22 cellular contexts compared by ENCODE assay signal in the genomic region with DNA sequence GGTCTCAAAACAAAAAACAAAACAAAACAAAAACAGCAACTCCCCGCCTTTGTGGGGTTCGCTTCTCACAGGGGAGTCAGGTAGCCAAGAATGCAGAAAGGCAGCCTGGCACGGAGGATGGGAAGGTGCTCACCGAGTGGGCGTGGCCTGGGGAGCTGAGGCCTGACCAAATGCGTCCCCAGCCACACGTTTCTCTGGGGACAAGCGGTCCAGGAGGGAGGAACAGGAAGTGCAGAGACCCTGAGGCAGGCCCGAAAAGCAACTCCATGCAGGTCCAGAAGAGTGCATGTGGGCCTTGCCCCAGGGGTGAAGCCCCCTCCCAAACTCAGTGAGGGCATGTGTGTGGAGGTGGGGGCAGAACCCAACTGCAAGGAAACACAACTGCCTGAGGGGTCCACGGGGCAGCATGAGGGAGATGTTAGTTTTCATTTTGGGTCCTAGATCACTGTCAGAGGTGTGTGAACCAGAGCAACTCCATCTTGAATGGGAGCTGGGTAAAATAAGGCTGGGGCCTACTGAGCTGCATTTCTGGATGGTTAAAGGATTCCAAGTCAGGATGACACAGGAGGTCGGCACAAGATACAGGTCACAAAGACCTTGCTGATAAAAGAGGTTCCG. TPM values are rescaled to one million over a fixed set of nuclear protein-coding genes. Genes with fewer than 3 reads are reported as not detected.
DNase-seq lines count a peak whose midpoint lies in the region; ATAC-seq, FAIRE-seq and TF ChIP-seq lines count a peak whose summit lies in the region.
"Had no signal": no experiment of that assay in that cellular context is flagged by ENCODE, and none has a peak within 500 bp of the region (broad histone marks: within the 10 kb centered on the region; RNA-seq: fewer than 3 reads in every experiment).

No MANE protein-coding gene starts in this region.

- H3K4me3 ChIP-seq in HepG2 (replicated peaks in 1 of 3; ENCODE audit: insufficient read depth in 1 of 3, low read depth in 2 of 3, low read length in 3 of 3), result no peak overlapping the region
- no peak overlapping the region for H3K4me3 ChIP-seq in right lobe of liver
- no peak overlapping the region for H3K4me3 ChIP-seq in OCI-LY1 (ENCODE audit: low read depth, low read length, poor library complexity, severe bottlenecking)
- H3K4me3 ChIP-seq in iPS-15b (ENCODE audit: low read depth, low read length), result no peak overlapping the region
- H3K4me3 ChIP-seq in effector memory CD4-positive, alpha-beta T cell (ENCODE audit: insufficient read depth, low read depth, low read length, poor library complexity, severe bottlenecking), result no peak overlapping the region
- H3K4me3 ChIP-seq: left lung, mucosa of descending colon, PC-9, tibial artery had no signal

- no peak for TF ChIP-seq POLR2A in HepG2 (IDR thresholded peaks at IDR 0.05; ENCODE audit: insufficient read depth in 1 of 2, low read depth in 2 of 2, low read length in 2 of 2)
- no peak for TF ChIP-seq POLR2A in right lobe of liver (IDR thresholded peaks at IDR 0.05)

- H3F3A ChIP-seq in OCI-LY1 (ENCODE audit: insufficient read depth, low read length), result no peaks in the 10 kb centered on the region

- H3K9ac ChIP-seq in HepG2 (ENCODE audit: insufficient read depth, low read depth, low read length) (no peak overlapping the region), OCI-LY1 (ENCODE audit: low read length) (peak overlapping the region; percentile 22; the same call in 1 of the 2 replicates), iPS-15b (ENCODE audit: low read depth, low read length) (peak overlapping the region; percentile 26)

- no peaks in the 10 kb centered on the region for H4K20me1 ChIP-seq in HepG2 (ENCODE audit: insufficient read depth, low read length)
- H4K20me1 ChIP-seq in OCI-LY1 (ENCODE audit: insufficient read depth, low read length), result no peaks in the 10 kb centered on the region

- intact Hi-C loops in HepG2 (cut with micrococcal nuclease; ENCODE audit: unreplicated experiment), result no loop called here
- intact Hi-C loops in right lobe of liver (cut with DNase I), result no loop called here

- H3K79me2 ChIP-seq in HepG2 (ENCODE audit: insufficient read depth, low read length) (no peaks in the 10 kb centered on the region), OCI-LY1 (ENCODE audit: insufficient read depth, low read length) (no peaks in the 10 kb centered on the region)

- in situ Hi-C loops in HepG2 (cut with HindIII; ENCODE audit: extremely low pct_ligation_motif_present, low pct_unique_long_range_greater_than_20kb), result no loop called here

- ATAC-seq in HepG2 (no peak), right lobe of liver (no peak), HG03457 (IDR thresholded peaks at IDR 0.05; ENCODE audit: unreplicated experiment) (no peak), HG02623 (IDR thresholded peaks at IDR 0.05; ENCODE audit: unreplicated experiment) (no peak)
- ATAC-seq: left lung; mucosa of descending colon; SK-N-SH treated with all-trans-retinoic acid at 6 μM for 48 hours; stimulated activated effector memory CD8-positive, alpha-beta T cell treated with anti-CD3 and anti-CD28 coated beads, Interleukin-12 subunit alpha, Interleukin-12 subunit beta, amount 100 ng/mL, for 72 hours had no signal

- no peak for TF ChIP-seq CTCF in HepG2 (CRISPR knock-in tag; IDR thresholded peaks at IDR 0.05)
- no peak for TF ChIP-seq CTCF in right lobe of liver (IDR thresholded peaks at IDR 0.05)
- no peak for TF ChIP-seq CTCF in OCI-LY1 (IDR thresholded peaks at IDR 0.05; ENCODE audit: low read length)

- DNase-seq in HepG2 (ENCODE audit: low spot score) (no peak), right lobe of liver (no peak), NCI-H446 treated with DMSO at 0.1 percent for 48 hours (lab: John Stamatoyannopoulos, UW) (no peak)
- DNase-seq in effector memory CD4-positive, alpha-beta T cell, result no peak
- DNase-seq: activated CD4-positive, alpha-beta T cell treated with anti-CD3 and anti-CD28 coated beads for 4 hours; activated naive CD4-positive, alpha-beta T cell treated with anti-CD3 and anti-CD28 coated beads for 36 hours; H7; left lung; NCI-H1105; tibial artery had no signal

- H3K9me2 ChIP-seq in OCI-LY1 (ENCODE audit: low read depth, low read length), result no peaks in the 10 kb centered on the region

- 77% methylated on average over 12 of the region's 12 CpGs for WGBS in HepG2 (ENCODE audit: low lambda C conversion rate)
- 42% methylated on average over 5 of the region's 12 CpGs for WGBS in right lobe of liver (ENCODE audit: insufficient coverage, low coverage, low lambda C conversion rate, missing lambda C conversion rate)

- H3K36me3 ChIP-seq in HepG2 (replicated peaks in 1 of 2; ENCODE audit: control insufficient read depth in 1 of 2, insufficient read depth in 2 of 2, low read length in 2 of 2) (peaks cover 0 to 4% of the 10 kb centered on the region in 2 experiments; a peak in 3 of 5 replicates), right lobe of liver (no peaks in the 10 kb centered on the region), OCI-LY1 (ENCODE audit: insufficient read depth, low read length) (peaks cover 8% of the 10 kb centered on the region), iPS-15b (ENCODE audit: control insufficient read depth, insufficient read depth, low read length) (peaks cover 6% of the 10 kb centered on the region)
- H3K36me3 ChIP-seq in effector memory CD4-positive, alpha-beta T cell (ENCODE audit: control insufficient read depth, insufficient read depth, low read length), result no peaks in the 10 kb centered on the region

- H3K27ac ChIP-seq in HepG2 (ENCODE audit: extremely low read length, insufficient read depth, low read length) (no peak overlapping the region), right lobe of liver (no peak overlapping the region), OCI-LY1 (ENCODE audit: low read depth, low read length, poor library complexity, severe bottlenecking) (peak overlapping the region; percentile 63)
- no peak overlapping the region for H3K27ac ChIP-seq in effector memory CD4-positive, alpha-beta T cell (ENCODE audit: insufficient read depth, low read length, poor library complexity, severe bottlenecking)
- H3K27ac ChIP-seq: left lung, PC-9, tibial artery had no signal

- no peak for TF ChIP-seq EP300 in HepG2 (IDR thresholded peaks at IDR 0.05; ENCODE audit: low read depth in 2 of 2, low read length in 2 of 2)
- TF ChIP-seq EP300 in HepG2 (CRISPR knock-in tag; IDR thresholded peaks at IDR 0.05; ENCODE audit: borderline replicate concordance), result no peak

- TF ChIP-seq RAD21 in HepG2 (CRISPR knock-in tag; IDR thresholded peaks at IDR 0.05), result no peak

- no peak for FAIRE-seq in HepG2 (lab: Jason Lieb, UNC)
- FAIRE-seq: astrocyte, endometrium had no signal

- no TSS peak for BruUV-seq in HepG2 (replicated peaks; lab: Mats Ljungman, UMichigan)

- H3K9me3 ChIP-seq in HepG2 (ENCODE audit: low read length) (no peaks in the 10 kb centered on the region), right lobe of liver (no peaks in the 10 kb centered on the region), OCI-LY1 (ENCODE audit: low read length) (no peaks in the 10 kb centered on the region), iPS-15b (ENCODE audit: control insufficient read depth, insufficient read depth, low read length) (no peaks in the 10 kb centered on the region)
- H3K9me3 ChIP-seq in effector memory CD4-positive, alpha-beta T cell (ENCODE audit: control insufficient read depth, low read length), result no peaks in the 10 kb centered on the region
- H3K9me3 ChIP-seq: left lung, mucosa of descending colon, tibial artery had no signal

- H3K4me1 ChIP-seq in HepG2 (ENCODE audit: insufficient read depth, low read length), result peaks cover 52% of the 10 kb centered on the region
- H3K4me1 ChIP-seq in right lobe of liver, result peaks cover 0 to 13% (median 0%) of the 10 kb centered on the region in 4 donors
- H3K4me1 ChIP-seq in OCI-LY1 (ENCODE audit: insufficient read depth, low read length, severe bottlenecking), result peaks cover 35% of the 10 kb centered on the region
- H3K4me1 ChIP-seq in iPS-15b (ENCODE audit: control insufficient read depth, insufficient read depth, low read length), result peaks cover 6% of the 10 kb centered on the region
- peaks cover 19% of the 10 kb centered on the region for H3K4me1 ChIP-seq in effector memory CD4-positive, alpha-beta T cell (ENCODE audit: control insufficient read depth, insufficient read depth, low read length, poor library complexity, severe bottlenecking)

- H2AFZ ChIP-seq in HepG2 (ENCODE audit: low read length) (no peak overlapping the region), OCI-LY1 (ENCODE audit: low read length) (no peak overlapping the region)
- H2AFZ ChIP-seq: PC-9 had no signal

- POLR2A ChIA-PET in HepG2 (lab: Yijun Ruan, JAX), result interaction anchor here (2.9 kb wide), 1 partner anchor 11 kb away, joined by 30 read pairs; a partner anchor contains a TSS

- H3K4me2 ChIP-seq in HepG2 (ENCODE audit: low read depth, low read length) (no peak overlapping the region), OCI-LY1 (ENCODE audit: low read length) (peak overlapping the region; percentile 22; the same call in 1 of the 2 replicates)
- H3K4me2 ChIP-seq: PC-9 had no signal

- H3K27me3 ChIP-seq in HepG2 (ENCODE audit: control insufficient read depth in 1 of 2, insufficient read depth in 2 of 2, low read length in 2 of 2), result no peaks in the 10 kb centered on the region
- peaks cover 0 to 16% of the 10 kb centered on the region in 2 donors for H3K27me3 ChIP-seq in right lobe of liver
- H3K27me3 ChIP-seq in OCI-LY1 (ENCODE audit: insufficient read depth, low read length), result no peaks in the 10 kb centered on the region
- peaks cover 21% of the 10 kb centered on the region for H3K27me3 ChIP-seq in iPS-15b (ENCODE audit: control insufficient read depth, insufficient read depth, low read length)
- H3K27me3 ChIP-seq in effector memory CD4-positive, alpha-beta T cell (replicated peaks; ENCODE audit: control insufficient read depth, insufficient read depth, low read length, poor library complexity, severe bottlenecking), result no peaks in the 10 kb centered on the region

- CTCF ChIA-PET in HepG2 (lab: Yijun Ruan, JAX; ENCODE audit: low intra/inter-chr PET ratio, low total read pairs), result no interaction called here

RNA-seq across cellular contexts. Expression of a gene that starts 2.6 kb away (rescaled TPM):
- total RNA-seq in HepG2 (2016; rRNA removed; fragmentation: Illumina TruSeq; extraction: Trizol) (6.2 and 6.4 TPM in 2 replicates), right lobe of liver (1 to 10 TPM; 1.3 to 4.9 (median 1.9) TPM)
- total RNA-seq in HepG2 (2016; cell fraction: cytosol; rRNA removed; fragmentation: Illumina TruSeq; extraction: Trizol; ENCODE audit: low read depth), result 1.7 and 1.8 TPM in 2 replicates
- 4.5 and 6.7 TPM in 2 replicates for total RNA-seq in HepG2 (2016; cell fraction: insoluble cytoplasmic fraction; rRNA removed; fragmentation: Illumina TruSeq; extraction: Trizol)
- 3.0 and 3.1 TPM in 2 replicates for total RNA-seq in HepG2 (2016; cell fraction: membrane; rRNA removed; fragmentation: Illumina TruSeq; extraction: Trizol)
- 4.9 and 5.4 TPM in 2 replicates for total RNA-seq in HepG2 (2016; cell fraction: nucleus; rRNA removed; fragmentation: Illumina TruSeq; extraction: Trizol)
- 5.4 and 6.0 TPM in 2 replicates for polyA plus RNA-seq in HepG2 (2011; rRNA removed)
- 3.8 and 4.1 TPM in 2 replicates for polyA plus RNA-seq in HepG2 (2011; cell fraction: cytosol; rRNA removed)
- 43.5 and 57.7 TPM in 2 replicates for polyA plus RNA-seq in HepG2 (2011; cell fraction: nucleus; rRNA removed)
- polyA plus RNA-seq in HepG2 (2012), result 4.9 and 5.0 TPM in 2 replicates
- 1.1 and 1.2 TPM in 2 replicates for polyA plus RNA-seq in HepG2 (2016; cell fraction: cytosol; fragmentation: Illumina TruSeq; extraction: Trizol; ENCODE audit: low read depth)
- 6.4 and 8.8 TPM in 2 replicates for polyA plus RNA-seq in HepG2 (2016; cell fraction: insoluble cytoplasmic fraction; fragmentation: Illumina TruSeq; extraction: Trizol; ENCODE audit: low read depth)
- 3.0 and 3.6 TPM in 2 replicates for polyA plus RNA-seq in HepG2 (2016; cell fraction: membrane; fragmentation: Illumina TruSeq; extraction: Trizol; ENCODE audit: low read depth)
- 22.7 and 23.1 TPM in 2 replicates for polyA plus RNA-seq in HepG2 (2016; cell fraction: nucleus; fragmentation: Illumina TruSeq; extraction: Trizol; ENCODE audit: insufficient read depth, low read depth)
- polyA minus RNA-seq in HepG2 (2011; rRNA and poly(A)+ RNA removed; ENCODE audit: low replicate concordance), result 2.2 and 5.1 TPM in 2 replicates
- polyA minus RNA-seq in HepG2 (2011; cell fraction: cytosol; rRNA and poly(A)+ RNA removed), result 3.0 and 3.2 TPM in 2 replicates
- polyA minus RNA-seq in HepG2 (2011; cell fraction: nucleus; rRNA and poly(A)+ RNA removed), result 5.6 and 7.1 TPM in 2 replicates

RNA-seq across cellular contexts. Expression of a gene that starts 4.4 kb away (rescaled TPM):
- total RNA-seq in HepG2 (2016; rRNA removed; fragmentation: Illumina TruSeq; extraction: Trizol) (35.9 and 42.8 TPM in 2 replicates), right lobe of liver (under 1 TPM in 5 of 6 experiments, not detected in 1; 0.05 to 0.43 (median 0.22) TPM)
- total RNA-seq in HepG2 (2016; cell fraction: cytosol; rRNA removed; fragmentation: Illumina TruSeq; extraction: Trizol; ENCODE audit: low read depth), result 7.0 and 7.1 TPM in 2 replicates
- 34.9 and 42.2 TPM in 2 replicates for total RNA-seq in HepG2 (2016; cell fraction: insoluble cytoplasmic fraction; rRNA removed; fragmentation: Illumina TruSeq; extraction: Trizol)
- total RNA-seq in HepG2 (2016; cell fraction: membrane; rRNA removed; fragmentation: Illumina TruSeq; extraction: Trizol), result 29.9 and 31.6 TPM in 2 replicates
- total RNA-seq in HepG2 (2016; cell fraction: nucleus; rRNA removed; fragmentation: Illumina TruSeq; extraction: Trizol), result 23.7 and 28.1 TPM in 2 replicates
- polyA plus RNA-seq in HepG2 (2011; rRNA removed), result 18.7 and 21.9 TPM in 2 replicates
- polyA plus RNA-seq in HepG2 (2011; cell fraction: cytosol; rRNA removed), result 16.4 and 40.1 TPM in 2 replicates
- 28.3 and 52.1 TPM in 2 replicates for polyA plus RNA-seq in HepG2 (2011; cell fraction: nucleus; rRNA removed)
- polyA plus RNA-seq in HepG2 (2012), result 12.0 and 19.0 TPM in 2 replicates
- 6.8 and 7.6 TPM in 2 replicates for polyA plus RNA-seq in HepG2 (2016; cell fraction: cytosol; fragmentation: Illumina TruSeq; extraction: Trizol; ENCODE audit: low read depth)
- polyA plus RNA-seq in HepG2 (2016; cell fraction: insoluble cytoplasmic fraction; fragmentation: Illumina TruSeq; extraction: Trizol; ENCODE audit: low read depth), result 33.9 and 39.2 TPM in 2 replicates
- polyA plus RNA-seq in HepG2 (2016; cell fraction: membrane; fragmentation: Illumina TruSeq; extraction: Trizol; ENCODE audit: low read depth), result 23.3 and 27.0 TPM in 2 replicates
- polyA plus RNA-seq in HepG2 (2016; cell fraction: nucleus; fragmentation: Illumina TruSeq; extraction: Trizol; ENCODE audit: insufficient read depth, low read depth), result 44.9 and 46.9 TPM in 2 replicates
- polyA minus RNA-seq in HepG2 (2011; rRNA and poly(A)+ RNA removed; ENCODE audit: low replicate concordance), result 38.7 and 55.4 TPM in 2 replicates
- 18.6 and 32.8 TPM in 2 replicates for polyA minus RNA-seq in HepG2 (2011; cell fraction: cytosol; rRNA and poly(A)+ RNA removed)
- 7.3 and 8.6 TPM in 2 replicates for polyA minus RNA-seq in HepG2 (2011; cell fraction: nucleus; rRNA and poly(A)+ RNA removed)

RNA-seq across cellular contexts. Expression of a gene that starts 12.0 kb away (rescaled TPM):
- 19.0 and 48.9 TPM in 2 replicates for total RNA-seq in HepG2 (2016; rRNA removed; fragmentation: Illumina TruSeq; extraction: Trizol)
- 9.3 and 10.3 TPM in 2 replicates for total RNA-seq in HepG2 (2016; cell fraction: cytosol; rRNA removed; fragmentation: Illumina TruSeq; extraction: Trizol; ENCODE audit: low read depth)
- total RNA-seq in HepG2 (2016; cell fraction: insoluble cytoplasmic fraction; rRNA removed; fragmentation: Illumina TruSeq; extraction: Trizol), result 17.2 and 48.2 TPM in 2 replicates
- total RNA-seq in HepG2 (2016; cell fraction: membrane; rRNA removed; fragmentation: Illumina TruSeq; extraction: Trizol), result 17.0 and 19.9 TPM in 2 replicates
- total RNA-seq in HepG2 (2016; cell fraction: nucleus; rRNA removed; fragmentation: Illumina TruSeq; extraction: Trizol), result 44.7 and 51.0 TPM in 2 replicates
- 59.5 and 60.6 TPM in 2 replicates for polyA plus RNA-seq in HepG2 (2011; rRNA removed)
- polyA plus RNA-seq in HepG2 (2011; cell fraction: cytosol; rRNA removed), result 48.6 and 64.5 TPM in 2 replicates
- polyA plus RNA-seq in HepG2 (2011; cell fraction: nucleus; rRNA removed), result 146 and 162 TPM in 2 replicates
- 30.5 and 38.6 TPM in 2 replicates for polyA plus RNA-seq in HepG2 (2012)
- polyA plus RNA-seq in HepG2 (2016; cell fraction: cytosol; fragmentation: Illumina TruSeq; extraction: Trizol; ENCODE audit: low read depth), result 6.7 and 6.8 TPM in 2 replicates
- polyA plus RNA-seq in HepG2 (2016; cell fraction: insoluble cytoplasmic fraction; fragmentation: Illumina TruSeq; extraction: Trizol; ENCODE audit: low read depth), result 16.2 and 18.3 TPM in 2 replicates
- polyA plus RNA-seq in HepG2 (2016; cell fraction: membrane; fragmentation: Illumina TruSeq; extraction: Trizol; ENCODE audit: low read depth), result 11.2 and 12.8 TPM in 2 replicates
- polyA plus RNA-seq in HepG2 (2016; cell fraction: nucleus; fragmentation: Illumina TruSeq; extraction: Trizol; ENCODE audit: insufficient read depth, low read depth), result 78.7 and 83.1 TPM in 2 replicates
- polyA minus RNA-seq in HepG2 (2011; rRNA and poly(A)+ RNA removed; ENCODE audit: low replicate concordance), result 71.9 and 74.1 TPM in 2 replicates
- polyA minus RNA-seq in HepG2 (2011; cell fraction: cytosol; rRNA and poly(A)+ RNA removed), result 24.7 and 26.8 TPM in 2 replicates
- 40.9 and 45.3 TPM in 2 replicates for polyA minus RNA-seq in HepG2 (2011; cell fraction: nucleus; rRNA and poly(A)+ RNA removed)
- total RNA-seq in right lobe of liver, result 10 to 100 TPM; 24.0 to 39.1 (median 28.8) TPM

RNA-seq across cellular contexts. Expression of a gene that starts 20.9 kb away (rescaled TPM):
- total RNA-seq in HepG2 (2016; rRNA removed; fragmentation: Illumina TruSeq; extraction: Trizol) (0.87 and 0.95 TPM in 2 replicates), right lobe of liver (1 to 10 TPM in 2 of 6 experiments, under 1 TPM in 4; 0.50 to 2.1 (median 0.80) TPM)
- 0.61 and 0.88 TPM in 2 replicates for total RNA-seq in HepG2 (2016; cell fraction: cytosol; rRNA removed; fragmentation: Illumina TruSeq; extraction: Trizol; ENCODE audit: low read depth)
- 0.74 and 0.82 TPM in 2 replicates for total RNA-seq in HepG2 (2016; cell fraction: insoluble cytoplasmic fraction; rRNA removed; fragmentation: Illumina TruSeq; extraction: Trizol)
- total RNA-seq in HepG2 (2016; cell fraction: membrane; rRNA removed; fragmentation: Illumina TruSeq; extraction: Trizol), result 0.69 and 0.71 TPM in 2 replicates
- total RNA-seq in HepG2 (2016; cell fraction: nucleus; rRNA removed; fragmentation: Illumina TruSeq; extraction: Trizol), result 3.4 and 3.6 TPM in 2 replicates
- polyA plus RNA-seq in HepG2 (2011; rRNA removed), result 3.2 and 4.1 TPM in 2 replicates
- 2.1 and 3.2 TPM in 2 replicates for polyA plus RNA-seq in HepG2 (2011; cell fraction: cytosol; rRNA removed)
- 41.8 and 49.4 TPM in 2 replicates for polyA plus RNA-seq in HepG2 (2011; cell fraction: nucleus; rRNA removed)
- 21.3 and 23.9 TPM in 2 replicates for polyA plus RNA-seq in HepG2 (2012)
- polyA plus RNA-seq in HepG2 (2016; cell fraction: cytosol; fragmentation: Illumina TruSeq; extraction: Trizol; ENCODE audit: low read depth), result 1.5 and 1.8 TPM in 2 replicates
- 2.3 and 2.8 TPM in 2 replicates for polyA plus RNA-seq in HepG2 (2016; cell fraction: insoluble cytoplasmic fraction; fragmentation: Illumina TruSeq; extraction: Trizol; ENCODE audit: low read depth)
- 2.2 and 2.6 TPM in 2 replicates for polyA plus RNA-seq in HepG2 (2016; cell fraction: membrane; fragmentation: Illumina TruSeq; extraction: Trizol; ENCODE audit: low read depth)
- polyA plus RNA-seq in HepG2 (2016; cell fraction: nucleus; fragmentation: Illumina TruSeq; extraction: Trizol; ENCODE audit: insufficient read depth, low read depth), result 12.9 and 17.3 TPM in 2 replicates
- 8.8 TPM in 1 of 2 replicates, not detected in the other for polyA minus RNA-seq in HepG2 (2011; rRNA and poly(A)+ RNA removed; ENCODE audit: low replicate concordance)
- 9.0 and 9.2 TPM in 2 replicates for polyA minus RNA-seq in HepG2 (2011; cell fraction: cytosol; rRNA and poly(A)+ RNA removed)
- 5.5 and 6.4 TPM in 2 replicates for polyA minus RNA-seq in HepG2 (2011; cell fraction: nucleus; rRNA and poly(A)+ RNA removed)
- total RNA-seq: activated naive CD4-positive, alpha-beta T cell treated with anti-CD3 and anti-CD28 coated beads for 36 hours; Daoy; H7; LHCN-M2 had no signal

RNA-seq across cellular contexts. Expression of a gene that starts 28.8 kb away (rescaled TPM):
- 0.63 and 0.84 TPM in 2 replicates for total RNA-seq in HepG2 (2016; rRNA removed; fragmentation: Illumina TruSeq; extraction: Trizol)
- total RNA-seq in HepG2 (2016; cell fraction: cytosol; rRNA removed; fragmentation: Illumina TruSeq; extraction: Trizol; ENCODE audit: low read depth), result 1.2 TPM in 1 of 2 replicates, not detected in the other
- total RNA-seq in HepG2 (2016; cell fraction: insoluble cytoplasmic fraction; rRNA removed; fragmentation: Illumina TruSeq; extraction: Trizol), result 0.65 and 1.7 TPM in 2 replicates
- total RNA-seq in HepG2 (2016; cell fraction: membrane; rRNA removed; fragmentation: Illumina TruSeq; extraction: Trizol), result 0.59 and 0.79 TPM in 2 replicates
- 2.7 and 4.8 TPM in 2 replicates for total RNA-seq in HepG2 (2016; cell fraction: nucleus; rRNA removed; fragmentation: Illumina TruSeq; extraction: Trizol)
- 5.4 and 7.0 TPM in 2 replicates for polyA plus RNA-seq in HepG2 (2011; rRNA removed)
- polyA plus RNA-seq in HepG2 (2011; cell fraction: cytosol; rRNA removed), result 1.7 and 3.4 TPM in 2 replicates
- 93.3 and 114 TPM in 2 replicates for polyA plus RNA-seq in HepG2 (2011; cell fraction: nucleus; rRNA removed)
- polyA plus RNA-seq in HepG2 (2012), result 4.5 and 8.4 TPM in 2 replicates
- 1.00 and 1.1 TPM in 2 replicates for polyA plus RNA-seq in HepG2 (2016; cell fraction: cytosol; fragmentation: Illumina TruSeq; extraction: Trizol; ENCODE audit: low read depth)
- polyA plus RNA-seq in HepG2 (2016; cell fraction: insoluble cytoplasmic fraction; fragmentation: Illumina TruSeq; extraction: Trizol; ENCODE audit: low read depth), result 0.67 and 1.8 TPM in 2 replicates
- polyA plus RNA-seq in HepG2 (2016; cell fraction: membrane; fragmentation: Illumina TruSeq; extraction: Trizol; ENCODE audit: low read depth), result 1.1 and 1.5 TPM in 2 replicates
- 9.8 and 12.2 TPM in 2 replicates for polyA plus RNA-seq in HepG2 (2016; cell fraction: nucleus; fragmentation: Illumina TruSeq; extraction: Trizol; ENCODE audit: insufficient read depth, low read depth)
- polyA minus RNA-seq in HepG2 (2011; rRNA and poly(A)+ RNA removed; ENCODE audit: low replicate concordance), result 1.9 and 12.5 TPM in 2 replicates
- 2.9 and 3.0 TPM in 2 replicates for polyA minus RNA-seq in HepG2 (2011; cell fraction: cytosol; rRNA and poly(A)+ RNA removed)
- 3.9 and 4.2 TPM in 2 replicates for polyA minus RNA-seq in HepG2 (2011; cell fraction: nucleus; rRNA and poly(A)+ RNA removed)
- total RNA-seq in right lobe of liver, result 10 to 100 TPM in 5 of 6 experiments, 1 to 10 TPM in 1; 9.3 to 14.9 (median 12.2) TPM

Comparison
In these comparisons a context has a peak if more than half of its experiments do, and no peak if none do; other contexts are left out.
1. RNA of a gene that starts 4.4 kb away (total RNA-seq): 7.0 to 42.8 TPM in HepG2; 0.05 to 0.43 TPM in right lobe of liver; every median in the first group is over 4 times any median in the second.